9 cellular contexts compared by ENCODE assay signal in the genomic region with DNA sequence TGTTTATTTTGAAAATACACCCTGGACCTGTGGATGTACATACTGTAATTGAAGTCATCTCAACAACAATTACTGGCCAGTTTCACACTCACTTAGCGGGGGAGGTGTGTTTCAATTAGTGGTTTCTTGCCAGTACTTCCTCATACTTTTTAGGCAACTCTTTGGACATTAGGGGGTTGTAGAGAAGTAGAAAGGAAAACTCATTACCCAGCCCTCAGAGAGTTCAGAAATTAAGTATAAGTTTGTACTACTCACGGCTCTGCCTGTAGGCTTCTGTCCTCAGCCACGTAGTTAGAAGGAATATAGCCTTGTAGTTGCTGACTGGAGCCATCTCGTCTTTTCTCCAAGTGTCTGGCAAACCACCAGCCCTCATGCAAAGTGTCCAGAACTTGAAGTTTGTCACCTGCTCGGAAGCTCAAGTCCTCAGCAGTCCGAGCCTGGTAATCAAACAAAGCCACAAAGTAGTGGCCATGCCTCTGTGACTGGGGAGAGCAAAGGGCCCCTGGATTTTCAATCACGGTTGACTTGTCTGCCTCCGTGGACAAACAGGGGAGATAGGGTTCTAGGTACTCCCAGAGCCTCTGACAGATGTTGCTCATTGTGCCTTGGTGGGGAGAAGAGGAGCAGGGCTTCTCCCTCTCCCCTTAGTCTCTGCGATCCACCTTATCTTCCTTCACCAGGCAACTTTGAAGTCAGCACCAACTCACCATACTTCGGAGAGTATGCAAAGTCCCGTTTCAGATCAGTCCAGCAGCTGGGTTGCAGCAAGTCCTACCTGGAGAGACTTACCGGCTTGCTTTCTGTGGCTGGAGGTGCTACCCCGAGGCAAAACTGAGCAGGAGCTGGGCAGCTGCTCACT. TPM values are rescaled to one million over a fixed set of nuclear protein-coding genes. Genes with fewer than 3 reads are reported as not detected.
DNase-seq lines count a peak whose midpoint lies in the region; ATAC-seq and TF ChIP-seq lines count a peak whose summit lies in the region.
"Had no signal": no experiment of that assay in that cellular context is flagged by ENCODE, and none has a peak within 500 bp of the region (broad histone marks: within the 10 kb centered on the region; RNA-seq: fewer than 3 reads in every experiment).

No MANE protein-coding gene starts in this region.

- H3K4me1 ChIP-seq in body of pancreas (peaks cover 42% of the 10 kb centered on the region), neural progenitor cell (no peaks in the 10 kb centered on the region)

- TF ChIP-seq CTCF in body of pancreas (IDR thresholded peaks at IDR 0.05), result no peak
- TF ChIP-seq CTCF in neural progenitor cell (IDR thresholded peaks at IDR 0.05), result no peak

- H3K4me1 Mint-ChIP-seq in neural progenitor cell, result no peaks in the 10 kb centered on the region
- H3K4me1 Mint-ChIP-seq: CD4-positive, CD25-positive, alpha-beta regulatory T cell had no signal

- H3K27me3 Mint-ChIP-seq in neural progenitor cell (ENCODE audit: insufficient read depth, low read depth), result no peaks in the 10 kb centered on the region

- no peaks in the 10 kb centered on the region for H4K20me1 ChIP-seq in neural progenitor cell (ENCODE audit: low read depth)

- H3K9me3 Mint-ChIP-seq in neural progenitor cell, result no peaks in the 10 kb centered on the region

- H3K9me3 ChIP-seq in body of pancreas (peaks cover 0 to 2% (median 0%) of the 10 kb centered on the region in 3 donors), neural progenitor cell (ENCODE audit: low read depth) (no peaks in the 10 kb centered on the region)

- DNase-seq in NCI-H748 (lab: John Stamatoyannopoulos, UW; ENCODE audit: unreplicated experiment) (peak; percentile 21), NCI-H748 treated with DMSO at 0.1 percent for 48 hours (lab: John Stamatoyannopoulos, UW) (no peak), body of pancreas (peak; percentile 52 to 69 (median 54)), neural progenitor cell (ENCODE audit: low spot score) (no peak), NCI-H2171 (lab: John Stamatoyannopoulos, UW) (no peak), NCI-H345 (lab: John Stamatoyannopoulos, UW) (no peak), T-helper 1 cell (no peak)
- DNase-seq: CD4-positive, CD25-positive, alpha-beta regulatory T cell had no signal

- WGBS in body of pancreas, 2 donors, result 10 to 17% methylated on average over 9 to 13 of the region's 13 CpGs

- H3K4me2 ChIP-seq in neural progenitor cell, result no peak overlapping the region

- peak overlapping the region; percentile 77 to 93 (median 88) for H3K27ac ChIP-seq in body of pancreas
- H3K27ac ChIP-seq in neural progenitor cell, result no peak overlapping the region

- H3F3A ChIP-seq in neural progenitor cell (ENCODE audit: low read depth), result no peaks in the 10 kb centered on the region

- no peak overlapping the region for H3K9ac ChIP-seq in neural progenitor cell

- peak overlapping the region; percentile 10 to 12 for H3K4me3 ChIP-seq in body of pancreas
- no peak overlapping the region for H3K4me3 ChIP-seq in neural progenitor cell

- ATAC-seq in HG03520 (IDR thresholded peaks at IDR 0.05; ENCODE audit: unreplicated experiment), result peak; percentile 51
- peak; percentile 56 for ATAC-seq in body of pancreas

- H3K27me3 ChIP-seq in body of pancreas (no peaks in the 10 kb centered on the region), neural progenitor cell (no peaks in the 10 kb centered on the region)

- intact Hi-C loops in body of pancreas (cut with DNase I), result no loop called here

- peak overlapping the region; percentile 79 for H2AFZ ChIP-seq in neural progenitor cell (replicated peaks)

- no peak for TF ChIP-seq POLR2A in body of pancreas (IDR thresholded peaks at IDR 0.05)

- no peaks in the 10 kb centered on the region for H3K36me3 Mint-ChIP-seq in neural progenitor cell
- H3K36me3 Mint-ChIP-seq: CD4-positive, CD25-positive, alpha-beta regulatory T cell had no signal

- H3K27ac Mint-ChIP-seq in neural progenitor cell, result no peak overlapping the region
- H3K27ac Mint-ChIP-seq: CD4-positive, CD25-positive, alpha-beta regulatory T cell had no signal

- H3K36me3 ChIP-seq in body of pancreas (replicated peaks in 1 of 2; ENCODE audit: insufficient read depth in 1 of 2, low read depth in 2 of 2) (no peaks in the 10 kb centered on the region), neural progenitor cell (no peaks in the 10 kb centered on the region)

- H3K4me3 Mint-ChIP-seq in neural progenitor cell, result no peak overlapping the region
- H3K4me3 Mint-ChIP-seq: CD4-positive, CD25-positive, alpha-beta regulatory T cell had no signal

- H3K79me2 ChIP-seq in neural progenitor cell (ENCODE audit: low read depth), result no peaks in the 10 kb centered on the region

RNA-seq across cellular contexts. Expression of a gene that starts 0.7 kb away (rescaled TPM):
- total RNA-seq in body of pancreas (1 to 10 TPM; 7.9 to 9.1 TPM), neural progenitor cell (ENCODE audit: low replicate concordance) (0.11 and 0.15 TPM in 2 replicates)
- total RNA-seq: CD4-positive, CD25-positive, alpha-beta regulatory T cell had no signal

RNA-seq across cellular contexts. Expression of a gene that starts 40.7 kb away (rescaled TPM):
- 10 to 100 TPM in 1 of 2 donors, 1 to 10 TPM in 1; 5.6 to 10.9 TPM for total RNA-seq in body of pancreas
- total RNA-seq in neural progenitor cell (ENCODE audit: low replicate concordance), result 19.3 and 21.6 TPM in 2 replicates

Comparison
In these comparisons a context has a peak if more than half of its experiments do, and no peak if none do; other contexts are left out.
1. DNase-seq: peak in NCI-H748 (single experiment) and body of pancreas (4 of 4); none in NCI-H748 treated with DMSO at 0.1 percent for 48 hours (single experiment), neural progenitor cell (single experiment), NCI-H2171 (single experiment), NCI-H345 (single experiment) and T-helper 1 cell (0 of 5).